1 cellular context compared by ENCODE assay signal in the genomic region with DNA sequence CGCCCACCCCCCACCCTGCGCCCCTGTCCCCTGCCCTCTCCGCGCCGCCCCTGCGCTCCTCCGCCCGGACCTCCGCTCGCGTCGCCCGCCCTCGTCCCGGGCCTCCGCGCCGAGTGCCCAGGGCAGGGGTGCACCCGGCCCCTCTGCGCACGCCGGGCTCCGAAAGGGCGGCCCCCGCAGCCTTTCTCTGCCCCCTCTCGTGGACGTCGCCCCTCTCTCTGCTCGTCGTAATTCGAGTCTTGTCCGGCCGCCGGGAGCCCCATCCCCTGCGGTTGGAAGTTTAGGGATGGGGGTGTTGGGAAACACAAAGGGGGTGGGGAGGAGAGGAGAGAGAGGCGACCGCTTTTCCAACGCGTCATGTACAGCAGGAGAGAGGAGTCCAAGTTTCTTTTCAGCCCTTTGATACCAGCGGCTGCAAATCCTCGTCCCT.
TF ChIP-seq lines count a peak whose summit lies in the region.

No MANE protein-coding gene starts in this region.

TF ChIP-seq in HepG2, 621 proteins besides CTCF, POLR2A, EP300 and RAD21:
- peak; percentile 15; the same call in 1 of the 2 replicates for TF ChIP-seq RBFOX2 (IDR thresholded peaks at IDR 0.05; ENCODE audit: low read depth, low read length)
- no peak for TF ChIP-seq ZBTB33 (CRISPR knock-in tag; IDR thresholded peaks at IDR 0.05)
- TF ChIP-seq MAZ (IDR thresholded peaks at IDR 0.05; ENCODE audit: borderline replicate concordance, low read depth, low read length): no peak
- TF ChIP-seq MAZ (CRISPR knock-in tag; IDR thresholded peaks at IDR 0.05; ENCODE audit: low read depth): no peak
- no peak for TF ChIP-seq CENPBD1 (CRISPR knock-in tag; IDR thresholded peaks at IDR 0.05; ENCODE audit: borderline replicate concordance, low read depth)
- TF ChIP-seq, protein P1, sequence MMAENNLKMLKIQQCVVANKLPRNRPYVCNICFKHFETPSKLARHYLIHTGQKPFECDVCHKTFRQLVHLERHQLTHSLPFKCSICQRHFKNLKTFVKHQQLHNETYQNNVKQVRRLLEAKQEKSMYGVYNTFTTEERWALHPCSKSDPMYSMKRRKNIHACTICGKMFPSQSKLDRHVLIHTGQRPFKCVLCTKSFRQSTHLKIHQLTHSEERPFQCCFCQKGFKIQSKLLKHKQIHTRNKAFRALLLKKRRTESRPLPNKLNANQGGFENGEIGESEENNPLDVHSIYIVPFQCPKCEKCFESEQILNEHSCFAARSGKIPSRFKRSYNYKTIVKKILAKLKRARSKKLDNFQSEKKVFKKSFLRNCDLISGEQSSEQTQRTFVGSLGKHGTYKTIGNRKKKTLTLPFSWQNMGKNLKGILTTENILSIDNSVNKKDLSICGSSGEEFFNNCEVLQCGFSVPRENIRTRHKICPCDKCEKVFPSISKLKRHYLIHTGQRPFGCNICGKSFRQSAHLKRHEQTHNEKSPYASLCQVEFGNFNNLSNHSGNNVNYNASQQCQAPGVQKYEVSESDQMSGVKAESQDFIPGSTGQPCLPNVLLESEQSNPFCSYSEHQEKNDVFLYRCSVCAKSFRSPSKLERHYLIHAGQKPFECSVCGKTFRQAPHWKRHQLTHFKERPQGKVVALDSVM (CRISPR knock-in tag; IDR thresholded peaks at IDR 0.05): no peak
- 0 out of 2 replicates have a peak, but pooled peaks have one; percentile 8 for TF ChIP-seq ZSCAN29 (CRISPR knock-in tag; conservative IDR thresholded peaks at IDR 0.05)
- TF ChIP-seq TBL1XR1 (IDR thresholded peaks at IDR 0.05; ENCODE audit: borderline replicate concordance, low read length, partially characterized antibody): no peak
- TF ChIP-seq ZFYVE20 (CRISPR knock-in tag; IDR thresholded peaks at IDR 0.05; ENCODE audit: borderline replicate concordance, low read depth): 0 out of 2 replicates have a peak, but pooled peaks have one; percentile 44
- peak; percentile 3 for TF ChIP-seq SRSF1 (optimal IDR thresholded peaks at IDR 0.05; ENCODE audit: low read depth, low read length)
- peak; percentile 91 for TF ChIP-seq ZSCAN25 (CRISPR knock-in tag; IDR thresholded peaks at IDR 0.05)
- 0 out of 2 replicates have a peak, but pooled peaks have one; percentile 9 for TF ChIP-seq YEATS4 (CRISPR knock-in tag; IDR thresholded peaks at IDR 0.05; ENCODE audit: borderline replicate concordance)
- TF ChIP-seq HNRNPLL (IDR thresholded peaks at IDR 0.05; ENCODE audit: low read depth, low read length, poor library complexity, severe bottlenecking): peak; percentile 18
- TF ChIP-seq ZFY (CRISPR knock-in tag; IDR thresholded peaks at IDR 0.05): 0 out of 2 replicates have a peak, but pooled peaks have one; percentile 0
- no peak for TF ChIP-seq HDAC6 (IDR thresholded peaks at IDR 0.05; ENCODE audit: low read depth, low read length)
- 0 out of 2 replicates have a peak, but pooled peaks have one; percentile 3 for TF ChIP-seq ZNF777 (CRISPR knock-in tag; IDR thresholded peaks at IDR 0.05)
- TF ChIP-seq ZNF740 (CRISPR knock-in tag; IDR thresholded peaks at IDR 0.05): 0 out of 2 replicates have a peak, but pooled peaks have one; percentile 25
- TF ChIP-seq MIXL1 (CRISPR knock-in tag; IDR thresholded peaks at IDR 0.05): no peak
- TF ChIP-seq HES4 (CRISPR knock-in tag; IDR thresholded peaks at IDR 0.05; ENCODE audit: borderline replicate concordance): 0 out of 2 replicates have a peak, but pooled peaks have one; percentile 7
- 0 out of 2 replicates have a peak, but pooled peaks have one; percentile 9 for TF ChIP-seq ZBTB7B (CRISPR knock-in tag; IDR thresholded peaks at IDR 0.05)
- peak; percentile 11; the same call in 1 of the 2 replicates for TF ChIP-seq MYC (CRISPR knock-in tag; IDR thresholded peaks at IDR 0.05; ENCODE audit: borderline replicate concordance)
- no peak for TF ChIP-seq ZSCAN5A (CRISPR knock-in tag; IDR thresholded peaks at IDR 0.05; ENCODE audit: borderline replicate concordance)
- 0 out of 2 replicates have a peak, but pooled peaks have one; percentile 19 for TF ChIP-seq ZNF572 (CRISPR knock-in tag; IDR thresholded peaks at IDR 0.05)
- TF ChIP-seq, protein P2, sequence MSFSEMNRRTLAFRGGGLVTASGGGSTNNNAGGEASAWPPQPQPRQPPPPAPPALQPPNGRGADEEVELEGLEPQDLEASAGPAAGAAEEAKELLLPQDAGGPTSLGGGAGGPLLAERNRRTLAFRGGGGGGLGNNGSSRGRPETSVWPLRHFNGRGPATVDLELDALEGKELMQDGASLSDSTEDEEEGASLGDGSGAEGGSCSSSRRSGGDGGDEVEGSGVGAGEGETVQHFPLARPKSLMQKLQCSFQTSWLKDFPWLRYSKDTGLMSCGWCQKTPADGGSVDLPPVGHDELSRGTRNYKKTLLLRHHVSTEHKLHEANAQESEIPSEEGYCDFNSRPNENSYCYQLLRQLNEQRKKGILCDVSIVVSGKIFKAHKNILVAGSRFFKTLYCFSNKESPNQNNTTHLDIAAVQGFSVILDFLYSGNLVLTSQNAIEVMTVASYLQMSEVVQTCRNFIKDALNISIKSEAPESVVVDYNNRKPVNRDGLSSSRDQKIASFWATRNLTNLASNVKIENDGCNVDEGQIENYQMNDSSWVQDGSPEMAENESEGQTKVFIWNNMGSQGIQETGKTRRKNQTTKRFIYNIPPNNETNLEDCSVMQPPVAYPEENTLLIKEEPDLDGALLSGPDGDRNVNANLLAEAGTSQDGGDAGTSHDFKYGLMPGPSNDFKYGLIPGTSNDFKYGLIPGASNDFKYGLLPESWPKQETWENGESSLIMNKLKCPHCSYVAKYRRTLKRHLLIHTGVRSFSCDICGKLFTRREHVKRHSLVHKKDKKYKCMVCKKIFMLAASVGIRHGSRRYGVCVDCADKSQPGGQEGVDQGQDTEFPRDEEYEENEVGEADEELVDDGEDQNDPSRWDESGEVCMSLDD (CRISPR knock-in tag; IDR thresholded peaks at IDR 0.05; ENCODE audit: borderline replicate concordance): 0 out of 2 replicates have a peak, but pooled peaks have one; percentile 36
- peak; percentile 37; the same call in 1 of the 2 replicates for TF ChIP-seq ZFX (CRISPR knock-in tag; IDR thresholded peaks at IDR 0.05; ENCODE audit: low read depth)
- 0 out of 2 replicates have a peak, but pooled peaks have one; percentile 3 for TF ChIP-seq ZFP91 (CRISPR knock-in tag; IDR thresholded peaks at IDR 0.05; ENCODE audit: borderline replicate concordance)
